ENCODE assay signal across 8 cellular contexts in the genomic region with DNA sequence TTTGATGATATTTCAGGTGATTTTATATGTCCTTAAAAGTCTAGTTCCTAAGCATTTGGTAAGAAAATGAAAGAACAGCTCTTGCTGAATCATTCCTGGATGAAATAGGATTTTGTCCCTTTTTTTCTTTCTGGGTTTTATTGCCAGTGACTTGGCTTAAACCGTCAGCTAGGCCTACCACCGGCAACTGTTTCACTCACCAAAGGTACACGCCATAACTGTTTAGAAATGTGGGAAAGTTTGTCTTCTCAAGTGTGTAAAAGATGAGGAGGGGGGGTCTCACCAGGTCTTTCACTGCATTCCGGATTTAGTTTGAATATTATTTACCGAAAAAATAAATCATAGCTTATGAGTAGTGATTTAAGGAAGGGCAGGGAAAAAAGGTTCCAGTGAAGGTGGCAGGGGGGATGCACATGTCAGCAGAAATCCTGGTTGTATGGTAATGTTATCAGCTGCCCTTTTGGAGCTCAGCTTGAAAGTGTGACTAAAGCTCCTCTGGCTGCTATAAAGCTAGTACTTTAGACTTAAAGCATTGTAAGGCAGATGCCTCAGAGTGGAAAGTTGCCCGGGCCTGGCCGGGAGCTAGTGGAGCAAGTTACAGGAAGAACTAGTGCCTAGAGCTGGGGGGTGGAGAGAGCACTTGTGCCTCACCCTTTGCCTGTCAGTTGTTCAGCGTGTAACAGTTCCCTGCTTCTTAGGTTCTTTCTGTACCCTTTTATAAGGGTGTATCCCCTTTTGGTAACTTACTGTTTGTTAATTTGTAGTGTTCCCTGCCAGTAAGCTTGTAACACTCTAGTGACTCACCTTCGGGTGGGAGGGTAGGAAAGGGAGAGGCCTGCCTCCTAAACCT. TPM values are rescaled to one million over a fixed set of nuclear protein-coding genes. Genes with fewer than 3 reads are reported as not detected.
A peak's percentile ranks its signal among the peaks of the same experiment; 100 is the strongest.
DNase-seq lines count a peak whose midpoint lies in the region; ATAC-seq and TF ChIP-seq lines count a peak whose summit lies in the region.

No MANE protein-coding gene starts in this region.

- TF ChIP-seq POLR2A in IMR-90 (IDR thresholded peaks at IDR 0.05; ENCODE audit: low read depth, low read length), result no peak

- peaks cover 9% of the 10 kb centered on the region; the same call in 1 of the 2 replicates for H3K9me1 ChIP-seq in IMR-90 (ENCODE audit: insufficient read depth, low read length)

- H2AK9ac ChIP-seq in IMR-90 (replicated peaks; ENCODE audit: low read depth, low read length, poor library complexity), result no peak overlapping the region

- H3K9ac ChIP-seq in IMR-90 (ENCODE audit: low read depth, low read length), result peak overlapping the region; percentile 55; the same call in 1 of the 2 replicates

- H3K56ac ChIP-seq in IMR-90 (ENCODE audit: extremely low read depth, insufficient read depth, low read length), result no peak overlapping the region

- ATAC-seq in IMR-90 (ENCODE audit: low read depth), result no peak
- ATAC-seq in esophagus mucosa, result peak; percentile 71
- no peak for ATAC-seq in naive B cell (ENCODE audit: low read depth in 2 of 2)
- no peak for ATAC-seq in GM18511 (IDR thresholded peaks at IDR 0.05; ENCODE audit: unreplicated experiment)

- in situ Hi-C loops in IMR-90 (cut with MboI; ENCODE audit: low sequenced_read_pairs), result no loop called here

- H3K23ac ChIP-seq in IMR-90 (ENCODE audit: low read depth, low read length), result peak overlapping the region; percentile 15; the same call in 1 of the 2 replicates

- H3K36me3 Mint-ChIP-seq in naive B cell, result no peaks in the 10 kb centered on the region

- H3K79me1 ChIP-seq in IMR-90 (ENCODE audit: low read depth in 1 of 2, low read length in 2 of 2), result peaks cover 10 to 64% of the 10 kb centered on the region in 2 experiments

- H3K4me3 ChIP-seq in IMR-90 (ENCODE audit: insufficient read depth, low read depth, low read length), result no peak overlapping the region

- DNase-seq in C1 segment of cervical spinal cord (lab: John Stamatoyannopoulos, UW) (peak in 10 of 14 donors; percentile 21 to 76 (median 46)), IMR-90 (peak; percentile 68), naive B cell (no peak), NCI-H1694 treated with DMSO at 0.1 percent for 48 hours (lab: John Stamatoyannopoulos, UW) (no peak)
- DNase-seq in activated CD4-positive, alpha-beta T cell treated with anti-CD3 and anti-CD28 coated beads, Interleukin-2, amount 50 U/mL, for 48 hours, result peak; percentile 63 to 69

- peak overlapping the region; percentile 59 for H4K5ac ChIP-seq in IMR-90 (ENCODE audit: low read depth, low read length)

- CTCF ChIA-PET in IMR-90 (lab: Yijun Ruan, JAX), result interaction anchor here (0.6 to 0.9 kb wide), 2 partner anchors 23 to 123 kb away, joined by 3 to 5 read pairs; no protein-coding TSS in a partner anchor

- POLR2A ChIA-PET in IMR-90 (lab: Charles Lee; ENCODE audit: unreplicated experiment), result no interaction called here

- no peaks in the 10 kb centered on the region for H3K27me3 ChIP-seq in IMR-90 (ENCODE audit: control insufficient read depth, insufficient read depth, low read length)

- H3K4ac ChIP-seq in IMR-90 (ENCODE audit: low read depth, low read length), result peak overlapping the region; percentile 60; the same call in 1 of the 2 replicates

- peaks cover 53 to 57% (median 54%) of the 10 kb centered on the region in 3 donors for H3K4me1 Mint-ChIP-seq in naive B cell

- no peak for TF ChIP-seq CTCF in IMR-90 (conservative IDR thresholded peaks at IDR 0.05; ENCODE audit: low read depth, low read length)

- no peak for TF ChIP-seq RAD21 in IMR-90 (IDR thresholded peaks at IDR 0.05; ENCODE audit: low read length)

- intact Hi-C loops in IMR-90 (cut with micrococcal nuclease), result loop anchor here (5.0 kb wide), 2 partner anchors 111 to 1296 kb away; no protein-coding TSS in a partner anchor

- peak overlapping the region; percentile 18; the same call in 1 of the 3 replicates for H2BK15ac ChIP-seq in IMR-90 (ENCODE audit: low read depth, low read length)

- 0 out of 2 replicates have a peak overlapping the region, but pooled peaks have one; percentile 1 for H2BK120ac ChIP-seq in IMR-90 (ENCODE audit: low read depth, low read length)

- no peaks in the 10 kb centered on the region for H3K9me3 Mint-ChIP-seq in naive B cell

- H3K27ac Mint-ChIP-seq in naive B cell, result peak overlapping the region in 4 of 6 donors; percentile 15 to 96 (median 70)

- H3K4me1 ChIP-seq in IMR-90 (ENCODE audit: control insufficient read depth, insufficient read depth, low read length), result peaks cover 27% of the 10 kb centered on the region

- no peak overlapping the region for H2BK20ac ChIP-seq in IMR-90 (ENCODE audit: low read depth, low read length)

- no peaks in the 10 kb centered on the region for H3K36me3 ChIP-seq in IMR-90 (ENCODE audit: control insufficient read depth, insufficient read depth, low read length)

- peak overlapping the region; percentile 43; the same call in 1 of the 2 replicates for H3K14ac ChIP-seq in IMR-90 (replicated peaks; ENCODE audit: low read depth, low read length)

- H2AK5ac ChIP-seq in IMR-90 (ENCODE audit: low read depth, low read length), result peak overlapping the region; percentile 50; the same call in 1 of the 2 replicates

- peak overlapping the region; percentile 63; the same call in 1 of the 2 replicates for H3K27ac ChIP-seq in IMR-90 (ENCODE audit: insufficient read depth, low read length)
- peak overlapping the region; percentile 81 for H3K27ac ChIP-seq in temporal lobe (ENCODE audit: low read depth, low read length)

- H3K9me3 ChIP-seq in IMR-90 (ENCODE audit: control insufficient read depth, insufficient read depth, low read length), result no peaks in the 10 kb centered on the region

- BruUV-seq in IMR-90 (replicated peaks; lab: Mats Ljungman, UMichigan), result no TSS peak

- H3K27me3 Mint-ChIP-seq in naive B cell, result peaks cover 0 to 6% (median 0%) of the 10 kb centered on the region in 3 donors

- H4K91ac ChIP-seq in IMR-90 (ENCODE audit: insufficient read depth, low read depth, low read length), result no peak overlapping the region

- 0 out of 2 replicates have a peak overlapping the region, but pooled peaks have one; percentile 50 for H3K18ac ChIP-seq in IMR-90 (ENCODE audit: low read depth, low read length)

- peak overlapping the region in 1 of 2 experiments; percentile 2; a peak in 1 of 4 replicates for H4K8ac ChIP-seq in IMR-90 (ENCODE audit: low read depth in 2 of 2, low read length in 2 of 2)

- dilution Hi-C loops in IMR-90 (cut with HindIII; ENCODE audit: low sequenced_read_pairs, unreplicated experiment), result no loop called here

- peak overlapping the region in 5 of 8 donors; percentile 22 to 93 (median 63) for H3K4me3 Mint-ChIP-seq in naive B cell

- peaks cover 56% of the 10 kb centered on the region for H4K20me1 ChIP-seq in IMR-90 (ENCODE audit: insufficient read depth, low read length)

- peak overlapping the region; percentile 84 for H3K4me2 ChIP-seq in IMR-90 (ENCODE audit: low read depth, low read length)

- no peak overlapping the region for H2AFZ ChIP-seq in IMR-90 (replicated peaks; ENCODE audit: low read length, poor library complexity)

- peak overlapping the region; percentile 34 for H2BK5ac ChIP-seq in IMR-90 (ENCODE audit: low read depth, low read length, poor library complexity, severe bottlenecking)

- WGBS in IMR-90 (ENCODE audit: extremely low coverage in 2 of 2, insufficient read length in 1 of 2), 2 experiments, result 80% methylated on average over 1 of the region's 9 CpGs; no CpG with 5 or more reads in 1 of the 2 experiments

TF ChIP-seq in IMR-90, 13 proteins besides CTCF, POLR2A, EP300 and RAD21:
- TF ChIP-seq FOS (IDR thresholded peaks at IDR 0.05; ENCODE audit: low read depth, low read length) (0 out of 2 replicates have a peak, but pooled peaks have one; percentile 21), MAFK (IDR thresholded peaks at IDR 0.05; ENCODE audit: low read depth, low read length) (peak; percentile 59)
- TF ChIP-seq, protein P1, sequence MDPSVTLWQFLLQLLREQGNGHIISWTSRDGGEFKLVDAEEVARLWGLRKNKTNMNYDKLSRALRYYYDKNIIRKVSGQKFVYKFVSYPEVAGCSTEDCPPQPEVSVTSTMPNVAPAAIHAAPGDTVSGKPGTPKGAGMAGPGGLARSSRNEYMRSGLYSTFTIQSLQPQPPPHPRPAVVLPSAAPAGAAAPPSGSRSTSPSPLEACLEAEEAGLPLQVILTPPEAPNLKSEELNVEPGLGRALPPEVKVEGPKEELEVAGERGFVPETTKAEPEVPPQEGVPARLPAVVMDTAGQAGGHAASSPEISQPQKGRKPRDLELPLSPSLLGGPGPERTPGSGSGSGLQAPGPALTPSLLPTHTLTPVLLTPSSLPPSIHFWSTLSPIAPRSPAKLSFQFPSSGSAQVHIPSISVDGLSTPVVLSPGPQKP (IDR thresholded peaks at IDR 0.05; ENCODE audit: borderline replicate concordance, low read depth, low read length), result no peak

RNA-seq across cellular contexts. Expression of gene ATP1A1, which starts 3.1 kb away (rescaled TPM):
- total RNA-seq in IMR-90 (2012; rRNA removed) (107 and 116 TPM in 2 replicates), esophagus mucosa (371 TPM), temporal lobe (98.8 TPM)
- polyA plus RNA-seq in IMR-90 (2012; rRNA removed) (124 and 125 TPM in 2 replicates), naive B cell (ENCODE audit: low read depth in 6 of 6) (10 to 100 TPM in 3 of 6 donors, 1 to 10 TPM in 3; 6.9 to 13.1 (median 10.2) TPM)
- 80.5 and 128 TPM in 2 replicates for polyA plus RNA-seq in IMR-90 (2012; cell fraction: cytosol; rRNA removed)
- 50.7 and 113 TPM in 2 replicates for polyA plus RNA-seq in IMR-90 (2012; cell fraction: nucleus; rRNA removed; ENCODE audit: low replicate concordance)

Comparison
In these comparisons a context has a peak if more than half of its experiments do, and no peak if none do; other contexts are left out.
1. DNase-seq: peak in C1 segment of cervical spinal cord (10 of 14), IMR-90 (single experiment) and activated CD4-positive, alpha-beta T cell treated with anti-CD3 and anti-CD28 coated beads, Interleukin-2, amount 50 U/mL, for 48 hours (2 of 2); none in naive B cell (single experiment) and NCI-H1694 treated with DMSO at 0.1 percent for 48 hours (single experiment).